ENCODE assay signal across 20 cellular contexts in the genomic region with DNA sequence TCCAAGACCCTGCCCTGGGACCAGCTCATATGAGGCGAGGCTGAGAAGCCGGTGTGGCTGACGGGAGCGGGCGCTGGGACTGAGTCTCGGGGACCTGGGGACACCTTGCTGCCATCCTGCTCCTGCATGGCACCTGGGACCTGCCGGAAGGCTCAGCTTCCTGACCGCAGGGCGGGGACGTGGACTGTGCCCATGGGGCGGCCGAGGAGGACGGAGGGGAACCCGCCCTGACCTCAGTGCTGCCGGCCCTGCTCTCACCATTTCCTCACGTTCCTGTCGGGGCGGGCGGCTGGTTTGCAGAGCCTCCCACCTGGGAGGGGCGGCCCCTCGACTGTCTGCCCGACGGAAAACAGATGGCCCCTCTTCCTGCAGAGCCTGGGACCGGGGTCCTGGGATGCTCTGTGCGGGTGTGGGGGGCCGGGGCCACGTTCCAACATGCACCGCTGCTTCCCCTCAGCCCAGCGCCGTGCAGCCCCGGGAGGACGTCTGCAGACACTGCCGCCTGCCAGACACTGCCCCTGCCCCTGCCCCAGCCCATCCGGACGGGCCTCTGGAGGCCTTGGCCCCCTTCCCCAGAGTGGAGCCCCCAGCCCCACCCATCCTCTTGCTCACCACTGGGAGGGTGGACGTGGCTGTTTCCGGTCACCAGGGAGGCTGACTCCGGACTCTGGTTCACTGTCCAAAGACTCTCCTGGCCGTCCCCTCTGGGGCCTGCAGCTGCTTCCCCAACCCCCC. TPM values are rescaled to one million over a fixed set of nuclear protein-coding genes. Genes with fewer than 3 reads are reported as not detected.
"Had no signal": no experiment of that assay in that cellular context is flagged by ENCODE, and none has a peak within 500 bp of the region (broad histone marks: within the 10 kb centered on the region; RNA-seq: fewer than 3 reads in every experiment).

No MANE protein-coding gene starts in this region.

- DNase-seq: activated CD4-positive, alpha-beta T cell treated with anti-CD3 and anti-CD28 coated beads for 36 hours; activated CD4-positive, alpha-beta T cell treated with anti-CD3 and anti-CD28 coated beads, Interleukin-2, amount 50 U/mL, for 48 hours; activated gamma-delta T cell; foreskin fibroblast; left ventricle myocardium inferior; mammary epithelial cell; naive B cell; pancreas; stimulated activated CD4-positive, alpha-beta T cell treated with anti-CD3 and anti-CD28 coated beads, Interleukin-4, amount 100 ng/mL, for 1 hour; SW 1271; tibial artery had no signal

- H3K27me3 ChIP-seq: pancreas had no signal

- H3K4me1 ChIP-seq: pancreas had no signal

- H3K4me2 ChIP-seq: smooth muscle cell had no signal

- H3K36me3 ChIP-seq: left ventricle myocardium inferior, pancreas, tibial artery had no signal

- H3K4me3 ChIP-seq: left ventricle myocardium inferior, pancreas, smooth muscle cell, tibial artery had no signal

- FAIRE-seq: bronchial epithelial cell, pancreas, TTC549, urothelium cell line had no signal

- H3K27ac ChIP-seq: epithelial cell of prostate, left ventricle myocardium inferior, pancreas, tibial artery had no signal

- H3K9me3 ChIP-seq: left ventricle myocardium inferior, pancreas, tibial artery had no signal

- ATAC-seq: activated CD4-positive, alpha-beta T cell treated with anti-CD3 and anti-CD28 coated beads for 36 hours; pancreas; sciatic nerve; WTC11 had no signal

RNA-seq across cellular contexts. Expression of a gene that starts 43.9 kb away (rescaled TPM):
- total RNA-seq: activated CD4-positive, alpha-beta T cell treated with anti-CD3 and anti-CD28 coated beads for 36 hours; bronchial epithelial cell; kidney epithelial cell; mammary epithelial cell; mononuclear cell; sciatic nerve; smooth muscle cell had no signal
- polyA plus RNA-seq: mammary epithelial cell, smooth muscle cell had no signal

RNA-seq across cellular contexts. Expression of a gene that starts 47.1 kb away (rescaled TPM):
- polyA plus RNA-seq: mammary epithelial cell had no signal
